In genomic region chr3:63343674-63344073, GRCh38 we compare ENCODE assay signal across 8 cellular contexts.
DNase-seq lines count a peak whose midpoint lies in the region; FAIRE-seq and TF ChIP-seq lines count a peak whose summit lies in the region.

No MANE protein-coding gene starts in this region.

- no peaks in the 10 kb centered on the region for H3F3A ChIP-seq in PC-9 (ENCODE audit: insufficient read depth, low read depth)

- POLR2A ChIA-PET in PC-9 (lab: Charles Lee; ENCODE audit: unreplicated experiment): no interaction called here
- POLR2A ChIA-PET in Caco-2 (lab: Charles Lee): no interaction called here

- no peak for TF ChIP-seq CTCF in GM06990 (IDR thresholded peaks at IDR 0.05; ENCODE audit: insufficient read depth, low read length, poor library complexity, severe bottlenecking)
- TF ChIP-seq CTCF in PC-9 (conservative IDR thresholded peaks at IDR 0.05): no peak
- TF ChIP-seq CTCF in brain (conservative IDR thresholded peaks at IDR 0.05): no peak
- TF ChIP-seq CTCF in GM10266 (IDR thresholded peaks at IDR 0.05; ENCODE audit: control insufficient read depth, insufficient read depth, low read depth, missing control alignments): no peak
- no peak for TF ChIP-seq CTCF in Caco-2 (IDR thresholded peaks at IDR 0.05; ENCODE audit: insufficient read depth in 1 of 2, low read depth in 1 of 2, low read length in 1 of 2, severe bottlenecking in 1 of 2, unreplicated experiment in 1 of 2)

- H3K4me1 Mint-ChIP-seq in brain: peaks cover 41% of the 10 kb centered on the region
- H3K4me1 Mint-ChIP-seq in Caco-2 (ENCODE audit: low read depth, unreplicated experiment): no peaks in the 10 kb centered on the region

- H2AFZ ChIP-seq in PC-9: no peak overlapping the region

- H3K9me3 ChIP-seq in PC-9 (ENCODE audit: insufficient read depth, low read depth): no peaks in the 10 kb centered on the region
- no peaks in the 10 kb centered on the region for H3K9me3 ChIP-seq in Caco-2

- CTCF ChIA-PET in PC-9 (lab: Charles Lee): no interaction called here
- CTCF ChIA-PET in Caco-2 (lab: Charles Lee): no interaction called here

- H3K9me3 Mint-ChIP-seq in brain: peaks cover 0 to 13% (median 5%) of the 10 kb centered on the region in 5 experiments
- no peaks in the 10 kb centered on the region for H3K9me3 Mint-ChIP-seq in Caco-2 (ENCODE audit: unreplicated experiment)

- H3K27me3 Mint-ChIP-seq in brain: no peaks in the 10 kb centered on the region
- peaks cover 3% of the 10 kb centered on the region for H3K27me3 Mint-ChIP-seq in Caco-2 (ENCODE audit: insufficient read depth, unreplicated experiment)

- DNase-seq in GM06990 (ENCODE audit: extremely low read depth, insufficient read length) (peak; percentile 8), Kasumi-1 (lab: John Stamatoyannopoulos, UW) (peak; percentile 93 to 95), PC-9 (peak in 1 of 2 experiments; percentile 23), GM10266 (ENCODE audit: extremely low spot score) (no peak), Caco-2 (no peak)
- peak; percentile 29 for DNase-seq in stimulated activated CD4-positive, alpha-beta T cell treated with anti-CD3 and anti-CD28 coated beads, Interleukin-4, amount 100 ng/mL, for 24 hours

- peak; percentile 97 for FAIRE-seq in islet of Langerhans (lab: Jason Lieb, UNC)

- no peak overlapping the region for H3K27ac ChIP-seq in PC-9

- H3K4me3 ChIP-seq in GM06990 (replicated peaks; ENCODE audit: low read depth, low read length): no peak overlapping the region
- H3K4me3 ChIP-seq in PC-9: no peak overlapping the region
- H3K4me3 ChIP-seq in Caco-2 (ENCODE audit: low read depth, low read length): no peak overlapping the region

- no peaks in the 10 kb centered on the region for H3K36me3 ChIP-seq in GM06990 (ENCODE audit: control insufficient read depth, insufficient read depth, low read length)
- H3K36me3 ChIP-seq in PC-9 (ENCODE audit: low read depth): no peaks in the 10 kb centered on the region
- no peaks in the 10 kb centered on the region for H3K36me3 ChIP-seq in Caco-2 (ENCODE audit: control insufficient read depth, insufficient read depth, low read length)

- H3K27ac Mint-ChIP-seq in brain (peak overlapping the region; percentile 87 to 95 (median 94)), Caco-2 (ENCODE audit: unreplicated experiment) (no peak overlapping the region)

- no peaks in the 10 kb centered on the region for H3K9me2 ChIP-seq in PC-9 (ENCODE audit: insufficient read depth)

- peaks cover 1% of the 10 kb centered on the region; the same call in 1 of the 2 replicates for H3K27me3 ChIP-seq in GM06990 (replicated peaks; ENCODE audit: control insufficient read depth, insufficient read depth, low read length)
- no peaks in the 10 kb centered on the region for H3K27me3 ChIP-seq in PC-9 (ENCODE audit: insufficient read depth, low read depth)
- no peaks in the 10 kb centered on the region for H3K27me3 ChIP-seq in Caco-2 (replicated peaks; ENCODE audit: control insufficient read depth, insufficient read depth, low read length)

- no peaks in the 10 kb centered on the region for H3K36me3 Mint-ChIP-seq in brain
- H3K36me3 Mint-ChIP-seq in Caco-2 (ENCODE audit: insufficient read depth, unreplicated experiment): no peaks in the 10 kb centered on the region

- H3K4me1 ChIP-seq in PC-9 (replicated peaks; ENCODE audit: insufficient read depth) (0 out of 2 replicates have a peak, but pooled peaks cover 8% of the 10 kb centered on the region), Caco-2 (no peaks in the 10 kb centered on the region)

- BruUV-seq in PC-9 (replicated peaks; lab: Mats Ljungman, UMichigan) (no TSS peak), Caco-2 (replicated peaks; lab: Mats Ljungman, UMichigan) (no TSS peak)

- intact Hi-C loops in PC-9 (cut with micrococcal nuclease; ENCODE audit: unreplicated experiment) (no loop called here), Caco-2 (cut with micrococcal nuclease; ENCODE audit: unreplicated experiment) (loop anchor here (10.0 kb wide), 1 partner anchor 719 kb away; no protein-coding TSS in a partner anchor)

- no peaks in the 10 kb centered on the region for H3K79me2 ChIP-seq in PC-9 (ENCODE audit: low read depth)

- peak overlapping the region; percentile 16; the same call in 1 of the 2 replicates for H3K4me2 ChIP-seq in PC-9

- H3K4me3 Mint-ChIP-seq in brain: peak overlapping the region; percentile 45 to 81 (median 66)
- no peak overlapping the region for H3K4me3 Mint-ChIP-seq in Caco-2 (ENCODE audit: unreplicated experiment)

- no peaks in the 10 kb centered on the region for H4K20me1 ChIP-seq in PC-9 (ENCODE audit: insufficient read depth)

Comparison
In these comparisons a context has a peak if more than half of its experiments do, and no peak if none do; other contexts are left out.
1. DNase-seq: peak in GM06990 (single experiment), Kasumi-1 (2 of 2) and stimulated activated CD4-positive, alpha-beta T cell treated with anti-CD3 and anti-CD28 coated beads, Interleukin-4, amount 100 ng/mL, for 24 hours (single experiment); none in GM10266 (single experiment) and Caco-2 (0 of 2).